Comparison of ENCODE assay signal across 8 cellular contexts in genomic region chr11:76626921-76627391, GRCh38.
DNase-seq lines count a peak whose midpoint lies in the region; ATAC-seq and TF ChIP-seq lines count a peak whose summit lies in the region.

No MANE protein-coding gene starts in this region.

- H3K27me3 ChIP-seq in HL-60 (ENCODE audit: insufficient read depth, poor library complexity, severe bottlenecking) = no peaks in the 10 kb centered on the region

- ATAC-seq in GM21447 (IDR thresholded peaks at IDR 0.05; ENCODE audit: unreplicated experiment) = peak; percentile 77

- DNase-seq in GM10266 (ENCODE audit: extremely low spot score) = peak; percentile 57
- peak; percentile 68 to 92 for DNase-seq in HL-60 (ENCODE audit: low read depth in 1 of 2, low spot score in 1 of 2)
- peak; percentile 88 for DNase-seq in activated CD8-positive, alpha-beta memory T cell treated with anti-CD3 and anti-CD28 coated beads, Interleukin-2, amount 50 U/mL, for 48 hours
- peak; percentile 31 to 67 for DNase-seq in stimulated activated CD4-positive, alpha-beta T cell treated with anti-CD3 and anti-CD28 coated beads, Interleukin-2, amount 100 ng/mL, for 24 hours
- no peak for DNase-seq in DMS79 (lab: John Stamatoyannopoulos, UW)
- DNase-seq in NCI-H526 (lab: John Stamatoyannopoulos, UW) = no peak
- no peak for DNase-seq in NCI-H1105 treated with DMSO at 0.1 percent for 48 hours (lab: John Stamatoyannopoulos, UW)

- H3K27ac ChIP-seq in HL-60 (replicated peaks) = no peak overlapping the region

- no peak overlapping the region for H3K4me3 ChIP-seq in HL-60 (replicated peaks; ENCODE audit: insufficient read depth, low read length)

- no peak for TF ChIP-seq CTCF in GM10266 (IDR thresholded peaks at IDR 0.05; ENCODE audit: control insufficient read depth, insufficient read depth, low read depth, missing control alignments)
- TF ChIP-seq CTCF in HL-60 (IDR thresholded peaks at IDR 0.05; ENCODE audit: insufficient read depth, low read length) = no peak

Comparison
In these comparisons a context has a peak if more than half of its experiments do, and no peak if none do; other contexts are left out.
1. DNase-seq: peak in GM10266 (single experiment), HL-60 (2 of 2), activated CD8-positive, alpha-beta memory T cell treated with anti-CD3 and anti-CD28 coated beads, Interleukin-2, amount 50 U/mL, for 48 hours (single experiment) and stimulated activated CD4-positive, alpha-beta T cell treated with anti-CD3 and anti-CD28 coated beads, Interleukin-2, amount 100 ng/mL, for 24 hours (2 of 2); none in DMS79 (single experiment), NCI-H526 (0 of 2) and NCI-H1105 treated with DMSO at 0.1 percent for 48 hours (single experiment).